Comparison of ENCODE assay signal across 17 cellular contexts in the genomic region with DNA sequence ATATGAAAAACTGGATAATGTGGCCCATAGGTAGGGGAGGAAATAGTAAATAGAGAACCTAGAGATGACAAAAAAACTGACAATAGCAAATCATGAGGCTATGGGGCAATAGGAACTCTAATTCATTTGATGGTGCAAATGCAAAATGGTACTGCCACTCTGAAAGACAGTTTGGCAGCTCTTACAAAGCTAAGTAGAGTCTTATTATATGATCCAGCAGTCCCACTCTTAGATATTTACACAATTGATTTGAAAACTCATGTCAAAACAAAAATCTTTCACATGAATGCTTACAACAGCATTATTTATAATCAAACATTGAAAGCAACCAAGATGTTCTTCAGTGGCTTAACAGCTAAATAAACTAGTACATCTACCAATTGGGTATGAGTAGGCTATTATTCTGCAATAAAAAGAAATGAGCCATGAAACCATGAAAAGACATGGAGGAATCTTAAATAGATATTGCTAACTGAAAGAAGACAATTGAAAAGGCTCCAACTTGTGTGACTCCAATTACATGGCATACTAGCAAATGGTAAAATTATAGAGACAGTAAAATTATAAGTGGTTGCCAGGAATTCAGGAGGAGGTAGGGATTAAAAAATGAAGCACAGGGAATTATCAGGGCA.
DNase-seq lines count a peak whose midpoint lies in the region; ATAC-seq and TF ChIP-seq lines count a peak whose summit lies in the region.
"Had no signal": no experiment of that assay in that cellular context is flagged by ENCODE, and none has a peak within 500 bp of the region (broad histone marks: within the 10 kb centered on the region; RNA-seq: fewer than 3 reads in every experiment).

No MANE protein-coding gene starts in this region.

- H4K20me1 ChIP-seq in neural cell (ENCODE audit: insufficient read depth) = no peaks in the 10 kb centered on the region

- H3K9me3 ChIP-seq in neural cell (ENCODE audit: low read length) = no peaks in the 10 kb centered on the region
- H3K9me3 ChIP-seq: Caco-2 had no signal

- peaks cover 11% of the 10 kb centered on the region for H3K36me3 Mint-ChIP-seq in natural killer cell

- no peak overlapping the region for H3K9ac ChIP-seq in neural cell (ENCODE audit: low read length)
- H3K9ac ChIP-seq: KMS-11 had no signal

- TF ChIP-seq EP300 in neural cell (conservative IDR thresholded peaks at IDR 0.05; ENCODE audit: poor library complexity, severe bottlenecking) = peak; percentile 89

- peaks cover 5 to 10% of the 10 kb centered on the region in 2 donors for H3K9me3 Mint-ChIP-seq in natural killer cell

- no peak for ATAC-seq in GM18519 (IDR thresholded peaks at IDR 0.05; ENCODE audit: low FRiP score, unreplicated experiment)
- ATAC-seq in natural killer cell = no peak

- H3K27me3 ChIP-seq in neural cell (ENCODE audit: insufficient read depth, low read depth, low read length) = no peaks in the 10 kb centered on the region

- no peaks in the 10 kb centered on the region for H3K36me3 ChIP-seq in neural cell (ENCODE audit: insufficient read depth, low read length)

- TF ChIP-seq RAD21 in neural cell (conservative IDR thresholded peaks at IDR 0.05) = no peak

- H3K4me2 ChIP-seq in neural cell (ENCODE audit: low read length) = no peak overlapping the region
- H3K4me2 ChIP-seq: KMS-11 had no signal

- no peak overlapping the region for H3K27ac ChIP-seq in neural cell (ENCODE audit: low read length)
- H3K27ac ChIP-seq: KMS-11 had no signal

- no peak overlapping the region for H2AFZ ChIP-seq in neural cell (ENCODE audit: low read depth, low read length)

- no peak overlapping the region for H3K4me3 Mint-ChIP-seq in natural killer cell
- H3K4me3 Mint-ChIP-seq: HFFc6 had no signal

- H3K4me3 ChIP-seq in neural cell (ENCODE audit: low read length) = no peak overlapping the region

- no peak overlapping the region for H3K27ac Mint-ChIP-seq in natural killer cell
- H3K27ac Mint-ChIP-seq: HFFc6 had no signal

- no peaks in the 10 kb centered on the region for H3K27me3 Mint-ChIP-seq in natural killer cell (ENCODE audit: low read depth in 2 of 2)

- intact Hi-C loops in natural killer cell (cut with micrococcal nuclease) = no loop called here

- no peaks in the 10 kb centered on the region for H3K9me2 ChIP-seq in neural cell (ENCODE audit: insufficient read depth, low read length)

- no peaks in the 10 kb centered on the region for H3F3A ChIP-seq in neural cell (ENCODE audit: insufficient read depth, low read length, poor library complexity, severe bottlenecking)

- DNase-seq in NCI-H2081 (lab: John Stamatoyannopoulos, UW) (peak; percentile 12 to 60), NCI-H2081 treated with DMSO at 0.1 percent for 48 hours (lab: John Stamatoyannopoulos, UW) (no peak), NCI-H1105 treated with DMSO at 0.1 percent for 48 hours (lab: John Stamatoyannopoulos, UW) (peak; percentile 92), NCI-H345 (lab: John Stamatoyannopoulos, UW) (peak; percentile 86), D341Med (ENCODE audit: low spot score) (no peak), natural killer cell (no peak)
- DNase-seq: 8988T, Caco-2, HFFc6, NCI-H146, NCI-H226, NCI-H82, SHP77 treated with DMSO at 0.1 percent for 48 hours, T-helper 2 cell had no signal

- H3K4me1 Mint-ChIP-seq in natural killer cell = no peaks in the 10 kb centered on the region

- H3K79me2 ChIP-seq in neural cell (replicated peaks; ENCODE audit: insufficient read depth, low read length) = no peaks in the 10 kb centered on the region

- no peak for TF ChIP-seq CTCF in neural cell (IDR thresholded peaks at IDR 0.05; ENCODE audit: poor library complexity, severe bottlenecking)
- no peak for TF ChIP-seq CTCF in natural killer cell (IDR thresholded peaks at IDR 0.05)

TF ChIP-seq in neural cell, 6 proteins besides CTCF, POLR2A, EP300 and RAD21:
- TF ChIP-seq TAF1 (IDR thresholded peaks at IDR 0.05; ENCODE audit: low read depth) (no peak), SMC3 (conservative IDR thresholded peaks at IDR 0.05; ENCODE audit: poor library complexity) (no peak), MXI1 (conservative IDR thresholded peaks at IDR 0.05; ENCODE audit: poor library complexity, severe bottlenecking) (no peak), EZH2 (IDR thresholded peaks at IDR 0.05; ENCODE audit: borderline replicate concordance, insufficient read depth, low read length, poor library complexity, severe bottlenecking) (no peak), POLR2AphosphoS5 (IDR thresholded peaks at IDR 0.05) (peak; percentile 66)
- TF ChIP-seq, protein P1, sequence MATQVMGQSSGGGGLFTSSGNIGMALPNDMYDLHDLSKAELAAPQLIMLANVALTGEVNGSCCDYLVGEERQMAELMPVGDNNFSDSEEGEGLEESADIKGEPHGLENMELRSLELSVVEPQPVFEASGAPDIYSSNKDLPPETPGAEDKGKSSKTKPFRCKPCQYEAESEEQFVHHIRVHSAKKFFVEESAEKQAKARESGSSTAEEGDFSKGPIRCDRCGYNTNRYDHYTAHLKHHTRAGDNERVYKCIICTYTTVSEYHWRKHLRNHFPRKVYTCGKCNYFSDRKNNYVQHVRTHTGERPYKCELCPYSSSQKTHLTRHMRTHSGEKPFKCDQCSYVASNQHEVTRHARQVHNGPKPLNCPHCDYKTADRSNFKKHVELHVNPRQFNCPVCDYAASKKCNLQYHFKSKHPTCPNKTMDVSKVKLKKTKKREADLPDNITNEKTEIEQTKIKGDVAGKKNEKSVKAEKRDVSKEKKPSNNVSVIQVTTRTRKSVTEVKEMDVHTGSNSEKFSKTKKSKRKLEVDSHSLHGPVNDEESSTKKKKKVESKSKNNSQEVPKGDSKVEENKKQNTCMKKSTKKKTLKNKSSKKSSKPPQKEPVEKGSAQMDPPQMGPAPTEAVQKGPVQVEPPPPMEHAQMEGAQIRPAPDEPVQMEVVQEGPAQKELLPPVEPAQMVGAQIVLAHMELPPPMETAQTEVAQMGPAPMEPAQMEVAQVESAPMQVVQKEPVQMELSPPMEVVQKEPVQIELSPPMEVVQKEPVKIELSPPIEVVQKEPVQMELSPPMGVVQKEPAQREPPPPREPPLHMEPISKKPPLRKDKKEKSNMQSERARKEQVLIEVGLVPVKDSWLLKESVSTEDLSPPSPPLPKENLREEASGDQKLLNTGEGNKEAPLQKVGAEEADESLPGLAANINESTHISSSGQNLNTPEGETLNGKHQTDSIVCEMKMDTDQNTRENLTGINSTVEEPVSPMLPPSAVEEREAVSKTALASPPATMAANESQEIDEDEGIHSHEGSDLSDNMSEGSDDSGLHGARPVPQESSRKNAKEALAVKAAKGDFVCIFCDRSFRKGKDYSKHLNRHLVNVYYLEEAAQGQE (IDR thresholded peaks at IDR 0.05; ENCODE audit: borderline replicate concordance) = no peak

Comparison
In these comparisons a context has a peak if more than half of its experiments do, and no peak if none do; other contexts are left out.
1. DNase-seq: peak in NCI-H2081 (2 of 2), NCI-H1105 treated with DMSO at 0.1 percent for 48 hours (single experiment) and NCI-H345 (single experiment); none in NCI-H2081 treated with DMSO at 0.1 percent for 48 hours (single experiment), D341Med (single experiment) and natural killer cell (single experiment).